Comparison of ENCODE assay signal across 9 cellular contexts in genomic region chr9:98575379-98576346, GRCh38.
A peak's percentile ranks its signal among the peaks of the same experiment; 100 is the strongest.
DNase-seq lines count a peak whose midpoint lies in the region; ATAC-seq, FAIRE-seq and TF ChIP-seq lines count a peak whose summit lies in the region.
"Had no signal": no experiment of that assay in that cellular context is flagged by ENCODE, and none has a peak within 500 bp of the region (broad histone marks: within the 10 kb centered on the region; RNA-seq: fewer than 3 reads in every experiment).

No MANE protein-coding gene starts in this region.

- no peaks in the 10 kb centered on the region for H3K36me3 Mint-ChIP-seq in activated naive CD4-positive, alpha-beta T cell treated with anti-CD3 and anti-CD28 coated beads, Interleukin-2, amount 50 U/mL, for 24 hours

- peak; percentile 9 for FAIRE-seq in urothelium cell line (lab: Jason Lieb, UNC)

- no peak overlapping the region for H3K4me3 ChIP-seq in choroid plexus epithelial cell (ENCODE audit: low read depth, low read length)
- H3K4me3 ChIP-seq: ascending aorta had no signal

- peak overlapping the region; percentile 6 for H3K27ac Mint-ChIP-seq in activated naive CD4-positive, alpha-beta T cell treated with anti-CD3 and anti-CD28 coated beads, Interleukin-2, amount 50 U/mL, for 24 hours

- peak; percentile 85 for ATAC-seq in HG02642 (IDR thresholded peaks at IDR 0.05; ENCODE audit: poor library complexity, unreplicated experiment)

- DNase-seq in activated naive CD4-positive, alpha-beta T cell (lab: John Stamatoyannopoulos, UW): no peak
- DNase-seq in MV-4-11 (lab: John Stamatoyannopoulos, UW): peak; percentile 94
- peak; percentile 72 for DNase-seq in choroid plexus epithelial cell (ENCODE audit: low read depth)
- DNase-seq in urothelium cell line (ENCODE audit: low spot score): peak; percentile 90
- DNase-seq in NCI-H2107 treated with DMSO at 0.1 percent for 48 hours (lab: John Stamatoyannopoulos, UW; ENCODE audit: unreplicated experiment): no peak
- no peak for DNase-seq in NCI-H2029 treated with DMSO at 0.1 percent for 48 hours (lab: John Stamatoyannopoulos, UW)

- no peaks in the 10 kb centered on the region for H3K9me3 Mint-ChIP-seq in activated naive CD4-positive, alpha-beta T cell treated with anti-CD3 and anti-CD28 coated beads, Interleukin-2, amount 50 U/mL, for 24 hours

- TF ChIP-seq CTCF in choroid plexus epithelial cell (conservative IDR thresholded peaks at IDR 0.05; ENCODE audit: low read depth, low read length): no peak

- peaks cover 19% of the 10 kb centered on the region for H3K27me3 Mint-ChIP-seq in activated naive CD4-positive, alpha-beta T cell treated with anti-CD3 and anti-CD28 coated beads, Interleukin-2, amount 50 U/mL, for 24 hours

- peaks cover 14% of the 10 kb centered on the region for H3K4me1 Mint-ChIP-seq in activated naive CD4-positive, alpha-beta T cell treated with anti-CD3 and anti-CD28 coated beads, Interleukin-2, amount 50 U/mL, for 24 hours

- no peak overlapping the region for H3K4me3 Mint-ChIP-seq in activated naive CD4-positive, alpha-beta T cell treated with anti-CD3 and anti-CD28 coated beads, Interleukin-2, amount 50 U/mL, for 24 hours

Comparison
In these comparisons a context has a peak if more than half of its experiments do, and no peak if none do; other contexts are left out.
1. DNase-seq: peak in MV-4-11 (single experiment), choroid plexus epithelial cell (single experiment) and urothelium cell line (single experiment); none in activated naive CD4-positive, alpha-beta T cell (0 of 4), NCI-H2107 treated with DMSO at 0.1 percent for 48 hours (single experiment) and NCI-H2029 treated with DMSO at 0.1 percent for 48 hours (single experiment).